ENCODE assay signal across 8 cellular contexts in the genomic region with DNA sequence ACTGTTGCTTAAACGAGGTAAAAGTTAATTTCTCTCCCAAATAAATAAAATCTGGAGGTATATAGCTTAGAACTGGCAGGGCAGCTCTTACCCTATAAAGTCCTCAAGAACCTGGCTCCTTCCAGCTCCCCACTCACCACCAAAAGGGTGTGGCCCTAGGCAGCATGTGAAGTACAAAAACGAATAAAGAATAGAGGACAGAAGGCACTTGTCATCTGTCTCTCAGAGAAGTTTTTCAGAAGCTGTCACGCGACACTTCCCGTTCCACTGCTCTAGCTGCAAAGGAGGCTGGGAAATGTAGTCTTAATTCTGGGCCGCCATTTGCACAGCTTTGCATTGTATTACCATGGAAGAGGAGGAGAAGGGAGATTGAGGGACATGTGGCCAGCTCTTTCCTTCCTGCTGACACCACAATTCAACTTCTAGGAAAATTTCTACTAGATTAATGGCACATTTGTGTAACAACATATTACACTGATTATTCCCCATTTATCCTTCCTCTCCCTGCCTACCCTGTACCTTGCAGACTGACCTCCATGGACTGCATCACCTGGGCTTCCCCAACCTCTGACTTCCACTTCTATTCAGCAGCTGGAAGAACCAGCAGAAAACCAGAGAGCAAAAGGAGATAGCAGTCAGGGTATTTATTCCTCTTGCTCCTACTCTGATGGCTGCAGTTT.
DNase-seq lines count a peak whose midpoint lies in the region; ATAC-seq and TF ChIP-seq lines count a peak whose summit lies in the region.

No MANE protein-coding gene starts in this region.

- ATAC-seq in DND-41 (ENCODE audit: insufficient read depth, low read depth), result peak; percentile 59; the same call in 2 of the 3 replicates
- ATAC-seq in RWPE2 (ENCODE audit: low read depth), result peak; percentile 91
- ATAC-seq in upper lobe of left lung (ENCODE audit: low FRiP score in 2 of 2), result peak; percentile 87 to 92

- DNase-seq in DND-41 (peak; percentile 15), GM23248 (peak; percentile 70), KG1 (lab: John Stamatoyannopoulos, UW) (peak; percentile 41), RWPE2 (ENCODE audit: low spot score) (no peak), glomerular endothelial cell (ENCODE audit: extremely low read depth, low read depth, low spot score) (peak; percentile 64), prostate gland (ENCODE audit: low spot score) (peak; percentile 55), upper lobe of left lung (peak in 1 of 2 donors; percentile 89)
- peak; percentile 85 for DNase-seq in activated effector memory CD4-positive, alpha-beta T cell treated with anti-CD3 and anti-CD28 coated beads, Interleukin-2, amount 50 U/mL, for 16 hours

- no peak overlapping the region for H3K4me2 ChIP-seq in DND-41 (ENCODE audit: insufficient read depth, low read length)
- H3K4me2 ChIP-seq in GM23248 (ENCODE audit: unreplicated experiment), result peak overlapping the region; percentile 74

- H2AFZ ChIP-seq in DND-41 (ENCODE audit: low read depth, low read length) (no peak overlapping the region; the same call in 1 of the 2 replicates), GM23248 (peak overlapping the region; percentile 88)

- H3K9me3 ChIP-seq in DND-41 (ENCODE audit: insufficient read depth, low read length, severe bottlenecking), result no peaks in the 10 kb centered on the region
- H3K9me3 ChIP-seq in GM23248 (ENCODE audit: low read depth), result no peaks in the 10 kb centered on the region
- H3K9me3 ChIP-seq in RWPE2 (ENCODE audit: severe bottlenecking), result no peaks in the 10 kb centered on the region
- H3K9me3 ChIP-seq in prostate gland, result no peaks in the 10 kb centered on the region
- no peaks in the 10 kb centered on the region for H3K9me3 ChIP-seq in upper lobe of left lung

- H3K4me3 ChIP-seq in DND-41 (ENCODE audit: low read depth in 1 of 2, low read length in 2 of 2) (no peak overlapping the region), GM23248 (peak overlapping the region; percentile 70), RWPE2 (ENCODE audit: severe bottlenecking) (no peak overlapping the region), prostate gland (no peak overlapping the region), upper lobe of left lung (peak overlapping the region in 3 of 4 donors; percentile 10 to 38 (median 35))

- intact Hi-C loops in prostate gland (cut with DNase I), result no loop called here

- no peaks in the 10 kb centered on the region for H3K9me2 ChIP-seq in GM23248 (ENCODE audit: insufficient read depth)

- no peak overlapping the region for H3K27ac ChIP-seq in DND-41 (ENCODE audit: low read length)
- H3K27ac ChIP-seq in GM23248, result no peak overlapping the region
- H3K27ac ChIP-seq in RWPE2 (ENCODE audit: poor library complexity, severe bottlenecking), result peak overlapping the region; percentile 34
- H3K27ac ChIP-seq in prostate gland, result peak overlapping the region in 1 of 2 donors; percentile 26
- H3K27ac ChIP-seq in upper lobe of left lung, result peak overlapping the region in 2 of 4 donors; percentile 31 to 52

- no peaks in the 10 kb centered on the region for H3K27me3 ChIP-seq in DND-41 (ENCODE audit: insufficient read depth, low read length, poor library complexity)
- H3K27me3 ChIP-seq in GM23248 (replicated peaks; ENCODE audit: insufficient read depth), result no peaks in the 10 kb centered on the region
- H3K27me3 ChIP-seq in RWPE2 (ENCODE audit: insufficient read depth, poor library complexity, severe bottlenecking), result no peaks in the 10 kb centered on the region
- no peaks in the 10 kb centered on the region for H3K27me3 ChIP-seq in prostate gland (replicated peaks; ENCODE audit: insufficient read depth)
- H3K27me3 ChIP-seq in upper lobe of left lung, result no peaks in the 10 kb centered on the region

- H3K9ac ChIP-seq in DND-41 (ENCODE audit: low read depth, low read length) (no peak overlapping the region), GM23248 (peak overlapping the region; percentile 52)

- H3F3A ChIP-seq in GM23248 (ENCODE audit: insufficient read depth), result no peaks in the 10 kb centered on the region

- 14 to 17% methylated on average over 6 of the region's 6 CpGs for WGBS in GM23248 (ENCODE audit: low coverage in 1 of 2, low lambda C conversion rate in 2 of 2, missing lambda C conversion rate in 2 of 2), 2 experiments
- WGBS in prostate gland, result 8% methylated on average over 6 of the region's 6 CpGs
- 3 to 6% methylated on average over 6 of the region's 6 CpGs for WGBS in upper lobe of left lung, 2 donors

- H4K20me1 ChIP-seq in DND-41 (ENCODE audit: insufficient read depth, low read length), result no peaks in the 10 kb centered on the region
- no peaks in the 10 kb centered on the region for H4K20me1 ChIP-seq in GM23248 (ENCODE audit: insufficient read depth)

- H3K79me2 ChIP-seq in DND-41 (ENCODE audit: insufficient read depth, low read length), result no peaks in the 10 kb centered on the region
- H3K79me2 ChIP-seq in GM23248 (ENCODE audit: insufficient read depth), result no peaks in the 10 kb centered on the region

- in situ Hi-C loops in GM23248 (cut with MboI), result no loop called here

- H3K36me3 ChIP-seq in DND-41 (ENCODE audit: insufficient read depth, low read length), result no peaks in the 10 kb centered on the region
- no peaks in the 10 kb centered on the region for H3K36me3 ChIP-seq in GM23248 (ENCODE audit: low read depth)
- no peaks in the 10 kb centered on the region for H3K36me3 ChIP-seq in RWPE2 (ENCODE audit: low read depth)
- no peaks in the 10 kb centered on the region for H3K36me3 ChIP-seq in prostate gland
- no peaks in the 10 kb centered on the region for H3K36me3 ChIP-seq in upper lobe of left lung

- 0 out of 2 replicates have a peak, but pooled peaks cover under 1% of the 10 kb centered on the region for H3K4me1 ChIP-seq in DND-41 (ENCODE audit: insufficient read depth, low read length)
- H3K4me1 ChIP-seq in GM23248 (ENCODE audit: insufficient read depth), result peaks cover 8% of the 10 kb centered on the region; the same call in 1 of the 2 replicates
- H3K4me1 ChIP-seq in RWPE2 (ENCODE audit: insufficient read depth, poor library complexity, severe bottlenecking), result peaks cover 10% of the 10 kb centered on the region
- peaks cover 2% of the 10 kb centered on the region for H3K4me1 ChIP-seq in prostate gland (replicated peaks)
- peaks cover 0 to 5% (median 4%) of the 10 kb centered on the region in 4 donors for H3K4me1 ChIP-seq in upper lobe of left lung

- no peak for TF ChIP-seq CTCF in DND-41 (IDR thresholded peaks at IDR 0.05; ENCODE audit: borderline replicate concordance, extremely low read depth, low read length, poor library complexity, severe bottlenecking)
- no peak for TF ChIP-seq CTCF in RWPE2 (IDR thresholded peaks at IDR 0.05; ENCODE audit: poor library complexity, severe bottlenecking)
- no peak for TF ChIP-seq CTCF in prostate gland (IDR thresholded peaks at IDR 0.05)
- TF ChIP-seq CTCF in upper lobe of left lung (IDR thresholded peaks at IDR 0.05), result no peak

- TF ChIP-seq EP300 in upper lobe of left lung (IDR thresholded peaks at IDR 0.05), result peak in 1 of 4 donors; percentile 22

- no peak for TF ChIP-seq POLR2A in prostate gland (IDR thresholded peaks at IDR 0.05)
- no peak for TF ChIP-seq POLR2A in upper lobe of left lung (IDR thresholded peaks at IDR 0.05)

Comparison
In these comparisons a context has a peak if more than half of its experiments do, and no peak if none do; other contexts are left out.
1. H3K4me3 ChIP-seq: peak in GM23248 (single experiment) and upper lobe of left lung (3 of 4); none in DND-41 (0 of 2), RWPE2 (single experiment) and prostate gland (0 of 2).
2. Peak in every context shown above with its lines, with median percentiles within 50 percentile points of each other: ATAC-seq.